9 cellular contexts compared by ENCODE assay signal in genomic region chr11:62540804-62541671, GRCh38. TPM values are rescaled to one million over a fixed set of nuclear protein-coding genes. Genes with fewer than 3 reads are reported as not detected.
DNase-seq lines count a peak whose midpoint lies in the region; ATAC-seq, FAIRE-seq and TF ChIP-seq lines count a peak whose summit lies in the region.
"Had no signal": no experiment of that assay in that cellular context is flagged by ENCODE, and none has a peak within 500 bp of the region (broad histone marks: within the 10 kb centered on the region; RNA-seq: fewer than 3 reads in every experiment).

No MANE protein-coding gene starts in this region.

- H3K4me3 ChIP-seq in Caco-2 (ENCODE audit: low read depth, low read length): no peak overlapping the region
- no peak overlapping the region for H3K4me3 ChIP-seq in Karpas-422 (ENCODE audit: low read length)
- peak overlapping the region; percentile 98 for H3K4me3 ChIP-seq in ascending aorta
- peak overlapping the region in 1 of 4 donors; percentile 2 for H3K4me3 ChIP-seq in pancreas
- H3K4me3 ChIP-seq in HAP-1: no peak overlapping the region

- in situ Hi-C loops in HAP-1 (cut with MboI; ENCODE audit: low sequenced_read_pairs): loop anchor here (10.0 kb wide), 1 partner anchor 116 kb away; no protein-coding TSS in a partner anchor

- H3K9me3 ChIP-seq in Caco-2 (no peaks in the 10 kb centered on the region), Karpas-422 (ENCODE audit: low read length) (no peaks in the 10 kb centered on the region), ascending aorta (no peaks in the 10 kb centered on the region), pancreas (no peaks in the 10 kb centered on the region), HAP-1 (no peaks in the 10 kb centered on the region)

- H3K4me1 Mint-ChIP-seq in Caco-2 (ENCODE audit: low read depth, unreplicated experiment): peaks cover 34% of the 10 kb centered on the region
- peaks cover 67% of the 10 kb centered on the region for H3K4me1 Mint-ChIP-seq in mesothelial cell of epicardium

- BruUV-seq in Caco-2 (replicated peaks; lab: Mats Ljungman, UMichigan): no TSS peak

- H3K9ac ChIP-seq in Karpas-422 (ENCODE audit: low read length): peak overlapping the region; percentile 42

- no peak for ATAC-seq in pancreas

- H3K79me2 ChIP-seq in Karpas-422 (ENCODE audit: low read length): no peaks in the 10 kb centered on the region

- H2AFZ ChIP-seq in Karpas-422 (ENCODE audit: low read length): peak overlapping the region; percentile 61

- TF ChIP-seq CTCF in Caco-2 (IDR thresholded peaks at IDR 0.05; ENCODE audit: insufficient read depth in 1 of 2, low read depth in 1 of 2, low read length in 1 of 2, severe bottlenecking in 1 of 2, unreplicated experiment in 1 of 2) (no peak), GM20000 (IDR thresholded peaks at IDR 0.05; ENCODE audit: extremely low read depth, missing control alignments) (no peak), ascending aorta (IDR thresholded peaks at IDR 0.05) (no peak), mesothelial cell of epicardium (IDR thresholded peaks at IDR 0.05; ENCODE audit: unreplicated experiment) (no peak), pancreas (IDR thresholded peaks at IDR 0.05) (no peak)

- H3K27ac ChIP-seq in Karpas-422 (ENCODE audit: low read length) (no peak overlapping the region), ascending aorta (peak overlapping the region; percentile 96 to 99), pancreas (peak overlapping the region in 1 of 4 donors; percentile 33)

- H3K27ac Mint-ChIP-seq in Caco-2 (ENCODE audit: unreplicated experiment) (peak overlapping the region; percentile 97), mesothelial cell of epicardium (peak overlapping the region; percentile 76)

- CTCF ChIA-PET in Caco-2 (lab: Charles Lee): interaction anchor here (2.5 to 4.5 kb wide), 2 partner anchors 44 to 146 kb away, joined by 19 to 79 read pairs; no protein-coding TSS in a partner anchor

- peaks cover 49% of the 10 kb centered on the region for H3K4me1 ChIP-seq in Caco-2
- peaks cover 15% of the 10 kb centered on the region for H3K4me1 ChIP-seq in Karpas-422 (ENCODE audit: low read length)
- H3K4me1 ChIP-seq in ascending aorta: peaks cover 44 to 66% of the 10 kb centered on the region in 2 donors
- H3K4me1 ChIP-seq in pancreas: peaks cover 0 to 37% (median 10%) of the 10 kb centered on the region in 3 donors
- peaks cover 22% of the 10 kb centered on the region for H3K4me1 ChIP-seq in HAP-1

- WGBS in pancreas, 2 donors: 66 to 70% methylated on average over 16 of the region's 16 CpGs

- H4K20me1 ChIP-seq in Karpas-422 (ENCODE audit: insufficient read depth, low read depth, low read length): no peaks in the 10 kb centered on the region

- no peaks in the 10 kb centered on the region for H3K9me2 ChIP-seq in Karpas-422 (replicated peaks; ENCODE audit: insufficient read depth, low read length)

- H3K27me3 Mint-ChIP-seq in Caco-2 (ENCODE audit: insufficient read depth, unreplicated experiment) (no peaks in the 10 kb centered on the region), mesothelial cell of epicardium (ENCODE audit: low read depth) (no peaks in the 10 kb centered on the region)

- H3K9me3 Mint-ChIP-seq in Caco-2 (ENCODE audit: unreplicated experiment): no peaks in the 10 kb centered on the region
- no peaks in the 10 kb centered on the region for H3K9me3 Mint-ChIP-seq in mesothelial cell of epicardium

- intact Hi-C loops in Caco-2 (cut with micrococcal nuclease; ENCODE audit: unreplicated experiment) (no loop called here), ascending aorta (cut with DNase I) (no loop called here), pancreas (cut with DNase I) (no loop called here)

- FAIRE-seq in pancreas (lab: Jason Lieb, UNC): no peak
- FAIRE-seq: islet of Langerhans had no signal

- POLR2A ChIA-PET in Caco-2 (lab: Charles Lee): no interaction called here

- H3K36me3 Mint-ChIP-seq in Caco-2 (ENCODE audit: insufficient read depth, unreplicated experiment) (peaks cover 72% of the 10 kb centered on the region), mesothelial cell of epicardium (peaks cover 4% of the 10 kb centered on the region)

- peak overlapping the region; percentile 22 for H3K4me2 ChIP-seq in Karpas-422 (ENCODE audit: low read depth, low read length, poor library complexity, severe bottlenecking)

- H3K4me3 Mint-ChIP-seq in Caco-2 (ENCODE audit: unreplicated experiment): peak overlapping the region; percentile 100
- H3K4me3 Mint-ChIP-seq in mesothelial cell of epicardium: peak overlapping the region; percentile 97

- H3K27me3 ChIP-seq in Caco-2 (replicated peaks; ENCODE audit: control insufficient read depth, insufficient read depth, low read length): no peaks in the 10 kb centered on the region
- no peaks in the 10 kb centered on the region for H3K27me3 ChIP-seq in Karpas-422 (ENCODE audit: low read length)
- H3K27me3 ChIP-seq in ascending aorta: no peaks in the 10 kb centered on the region
- H3K27me3 ChIP-seq in pancreas: no peaks in the 10 kb centered on the region
- no peaks in the 10 kb centered on the region for H3K27me3 ChIP-seq in HAP-1 (ENCODE audit: low read depth)

- DNase-seq in Caco-2 (no peak), GM20000 (ENCODE audit: low spot score) (peak; percentile 74), Karpas-422 (no peak), ascending aorta (ENCODE audit: low spot score in 2 of 2) (no peak), mesothelial cell of epicardium (ENCODE audit: low spot score in 2 of 2, unreplicated experiment in 2 of 2) (no peak), pancreas (no peak), HAP-1 (ENCODE audit: low spot score in 2 of 2) (no peak), NCI-H2171 (lab: John Stamatoyannopoulos, UW) (no peak)

- H3K36me3 ChIP-seq in Caco-2 (ENCODE audit: control insufficient read depth, insufficient read depth, low read length) (peaks cover 2% of the 10 kb centered on the region), Karpas-422 (ENCODE audit: insufficient read depth, low read length) (no peaks in the 10 kb centered on the region), ascending aorta (peaks cover 4 to 10% of the 10 kb centered on the region in 2 donors), pancreas (no peaks in the 10 kb centered on the region), HAP-1 (replicated peaks) (no peaks in the 10 kb centered on the region; the same call in 1 of the 2 replicates)

RNA-seq across cellular contexts. Expression of gene AHNAK, which starts 5.6 kb away (rescaled TPM):
- total RNA-seq in Caco-2 (2022) (312 and 324 TPM in 2 replicates), ascending aorta (718 TPM), mesothelial cell of epicardium (456 to 481 TPM (median 480 TPM) in 3 replicates), pancreas (100 to 1,000 TPM in 1 of 6 donors, 10 to 100 TPM in 5; 53.2 to 163 (median 77.2) TPM)
- total RNA-seq in Karpas-422 (2014; rRNA removed; shearing (Covaris generic); ENCODE audit: low replicate concordance): under 0.01 and 0.34 TPM in 2 replicates
- polyA plus RNA-seq in pancreas: 10 to 100 TPM; 18.7 to 32.5 TPM

RNA-seq across cellular contexts. Expression of gene EEF1G, which starts 32.7 kb away (rescaled TPM):
- total RNA-seq in Caco-2 (2022) (2,004 and 2,035 TPM in 2 replicates), ascending aorta (1,083 TPM), mesothelial cell of epicardium (1,747 to 1,829 TPM (median 1,814 TPM) in 3 replicates), pancreas (1,000 to 10,000 TPM in 4 of 6 donors, 100 to 1,000 TPM in 2; 723 to 1,171 (median 1,053) TPM)
- total RNA-seq in Karpas-422 (2014; rRNA removed; shearing (Covaris generic); ENCODE audit: low replicate concordance): 1,351 and 2,115 TPM in 2 replicates
- 100 to 1,000 TPM; 630 to 745 TPM for polyA plus RNA-seq in pancreas

RNA-seq across cellular contexts. Expression of gene TUT1, which starts 50.3 kb away (rescaled TPM):
- total RNA-seq in Caco-2 (2022) (27.2 and 30.2 TPM in 2 replicates), ascending aorta (18.4 TPM), mesothelial cell of epicardium (23.7 to 26.0 TPM (median 24.2 TPM) in 3 replicates), pancreas (10 to 100 TPM; 12.0 to 20.3 (median 14.6) TPM)
- 8.1 and 17.3 TPM in 2 replicates for total RNA-seq in Karpas-422 (2014; rRNA removed; shearing (Covaris generic); ENCODE audit: low replicate concordance)
- polyA plus RNA-seq in pancreas: 10 to 100 TPM; 24.6 to 33.4 TPM

Comparison
In these comparisons a context has a peak if more than half of its experiments do, and no peak if none do; other contexts are left out.
1. H3K4me3 ChIP-seq: peak in ascending aorta (2 of 2); none in Caco-2 (single experiment), Karpas-422 (single experiment) and HAP-1 (single experiment).
2. RNA of gene AHNAK, which starts 5.6 kb away (total RNA-seq): 718 TPM in ascending aorta (single experiment), 456 to 481 TPM in mesothelial cell of epicardium, 312 to 324 TPM in Caco-2 and 53.2 to 163 TPM in pancreas; under 0.01 to 0.34 TPM in Karpas-422; every median in the first group is over 10 times any median in the second.